In genomic region chr12:111460111-111460510, GRCh38 we compare ENCODE assay signal across 8 cellular contexts. TPM values are rescaled to one million over a fixed set of nuclear protein-coding genes. Genes with fewer than 3 reads are reported as not detected.
DNase-seq lines count a peak whose midpoint lies in the region; ATAC-seq and TF ChIP-seq lines count a peak whose summit lies in the region.
"Not testable (repeated sequence)": the region's sequence is repeated elsewhere in the genome, so short reads cannot be mapped to it uniquely, and the experiment has no call there.

No MANE protein-coding gene starts in this region.

- CTCF ChIA-PET in activated CD4-positive, alpha-beta memory T cell treated with anti-CD3 and anti-CD28 coated beads, Interleukin-2, amount 10 ng/mL, durations not matched to agents 7 days and 5 days (lab: Charles Lee): interaction anchor here (1.1 to 14.4 kb wide), 3 partner anchors 8 to 156 kb away, joined by 3 to 527 read pairs (median 22); partner anchors contain the start of gene SH2B3

- DNase-seq in HFFc6: not testable (repeated sequence)
- DNase-seq in activated CD4-positive, alpha-beta memory T cell treated with anti-CD3 and anti-CD28 coated beads, Interleukin-2, amount 10 ng/mL, durations not matched to agents 7 days and 5 days: peak; percentile 2
- peak; percentile 26 for DNase-seq in activated CD8-positive, alpha-beta memory T cell treated with anti-CD3 and anti-CD28 coated beads, Interleukin-2, amount 50 U/mL, for 48 hours
- peak; percentile 16 for DNase-seq in endodermal cell
- peak; percentile 19 for DNase-seq in cardiac septum (ENCODE audit: low spot score)
- DNase-seq in left lobe of liver (ENCODE audit: low spot score): peak; percentile 36
- peak; percentile 49 for DNase-seq in sigmoid colon
- peak; percentile 23 for DNase-seq in ureter (ENCODE audit: low spot score)

- H3K27me3 ChIP-seq in endodermal cell (ENCODE audit: control insufficient read depth, insufficient read depth, low read length, poor library complexity, severe bottlenecking); sigmoid colon: not testable (repeated sequence)

- H3K36me3 Mint-ChIP-seq in HFFc6 (ENCODE audit: low read depth) (peaks cover 21% of the 10 kb centered on the region), endodermal cell (ENCODE audit: low read depth) (peaks cover 47% of the 10 kb centered on the region)
- peaks cover 13% of the 10 kb centered on the region for H3K36me3 Mint-ChIP-seq in activated CD4-positive, alpha-beta memory T cell treated with anti-CD3 and anti-CD28 coated beads, Interleukin-2, amount 10 ng/mL, durations not matched to agents 7 days and 5 days (ENCODE audit: low read depth)

- H3K9ac ChIP-seq in endodermal cell (ENCODE audit: extremely low read depth, low read length, poor library complexity, severe bottlenecking): not testable (repeated sequence)

- H3K9me3 Mint-ChIP-seq in HFFc6; activated CD4-positive, alpha-beta memory T cell treated with anti-CD3 and anti-CD28 coated beads, Interleukin-2, amount 10 ng/mL, durations not matched to agents 7 days and 5 days; endodermal cell: not testable (repeated sequence)

- not testable (repeated sequence) for H3K9me3 ChIP-seq in endodermal cell (ENCODE audit: control insufficient read depth, low read length); sigmoid colon

- intact Hi-C loops in cardiac septum (cut with DNase I); sigmoid colon (cut with DNase I): not testable (repeated sequence)

- 92 to 96% methylated on average over 8 to 11 of the region's 11 CpGs for WGBS in endodermal cell (ENCODE audit: insufficient coverage in 1 of 2, insufficient read length in 1 of 2), 2 experiments
- WGBS in sigmoid colon, 2 donors: 98% methylated on average over 11 of the region's 11 CpGs

- H3K27ac Mint-ChIP-seq in HFFc6: 0 out of 2 replicates have a peak overlapping the region, but pooled peaks have one; percentile 43
- H3K27ac Mint-ChIP-seq in activated CD4-positive, alpha-beta memory T cell treated with anti-CD3 and anti-CD28 coated beads, Interleukin-2, amount 10 ng/mL, durations not matched to agents 7 days and 5 days; endodermal cell: not testable (repeated sequence)

- H3K4me1 ChIP-seq in endodermal cell (ENCODE audit: control insufficient read depth, insufficient read depth, low read length): not testable (repeated sequence)
- peaks cover 0 to 33% (median 18%) of the 10 kb centered on the region in 4 donors for H3K4me1 ChIP-seq in sigmoid colon

- not testable (repeated sequence) for TF ChIP-seq CTCF in HFFc6 (IDR thresholded peaks at IDR 0.05); endodermal cell (conservative IDR thresholded peaks at IDR 0.05); sigmoid colon (IDR thresholded peaks at IDR 0.05)

- not testable (repeated sequence) for ATAC-seq in left lobe of liver

- not testable (repeated sequence) for H3K4me3 ChIP-seq in endodermal cell (ENCODE audit: low read length); sigmoid colon

- not testable (repeated sequence) for H3K4me3 Mint-ChIP-seq in HFFc6; activated CD4-positive, alpha-beta memory T cell treated with anti-CD3 and anti-CD28 coated beads, Interleukin-2, amount 10 ng/mL, durations not matched to agents 7 days and 5 days; endodermal cell

- POLR2A ChIA-PET in activated CD4-positive, alpha-beta memory T cell treated with anti-CD3 and anti-CD28 coated beads, Interleukin-2, amount 10 ng/mL, durations not matched to agents 7 days and 5 days (lab: Charles Lee): interaction anchor here (1.7 kb wide), 1 partner anchor 14 kb away, joined by 4 read pairs; no protein-coding TSS in a partner anchor

- peaks cover 13% of the 10 kb centered on the region for H3K27me3 Mint-ChIP-seq in HFFc6 (ENCODE audit: insufficient read depth)
- not testable (repeated sequence) for H3K27me3 Mint-ChIP-seq in activated CD4-positive, alpha-beta memory T cell treated with anti-CD3 and anti-CD28 coated beads, Interleukin-2, amount 10 ng/mL, durations not matched to agents 7 days and 5 days; endodermal cell (ENCODE audit: insufficient read depth)

- H3K36me3 ChIP-seq in endodermal cell (ENCODE audit: control insufficient read depth, insufficient read depth, low read length) (peaks cover 55% of the 10 kb centered on the region), sigmoid colon (peaks cover 12 to 58% (median 21%) of the 10 kb centered on the region in 4 donors)

- not testable (repeated sequence) for H3K27ac ChIP-seq in endodermal cell (ENCODE audit: low read depth, low read length); sigmoid colon

- TF ChIP-seq EP300 in sigmoid colon (IDR thresholded peaks at IDR 0.05): not testable (repeated sequence)

- H3K4me1 Mint-ChIP-seq in HFFc6 (ENCODE audit: low read depth): peaks cover 66% of the 10 kb centered on the region
- not testable (repeated sequence) for H3K4me1 Mint-ChIP-seq in activated CD4-positive, alpha-beta memory T cell treated with anti-CD3 and anti-CD28 coated beads, Interleukin-2, amount 10 ng/mL, durations not matched to agents 7 days and 5 days; endodermal cell

- TF ChIP-seq POLR2A in sigmoid colon (IDR thresholded peaks at IDR 0.05): not testable (repeated sequence)

RNA-seq across cellular contexts. Expression of gene SH2B3, which starts 54.4 kb away (rescaled TPM):
- total RNA-seq in HFFc6 (2021; fragmentation: NEBNext Ultra II Directional; extraction: Animal tissue kit (Norgen Biotek cat#: 25700)): 10 to 100 TPM; 54.0 to 80.3 (median 69.8) TPM
- 10 to 100 TPM; 18.8 to 20.2 TPM for total RNA-seq in activated CD4-positive, alpha-beta memory T cell treated with anti-CD3 and anti-CD28 coated beads, Interleukin-2, amount 10 ng/mL, durations not matched to agents 7 days and 5 days
- total RNA-seq in endodermal cell (1 to 10 TPM; 6.8 to 6.9 TPM), cardiac septum (33.7 TPM), left lobe of liver (11.7 TPM), sigmoid colon (10 to 100 TPM; 13.2 to 32.5 (median 14.9) TPM), ureter (20.4 TPM)
- 6.2 TPM for polyA plus RNA-seq in endodermal cell (2013, experiment 1 of 2)
- polyA plus RNA-seq in endodermal cell (2013, experiment 2 of 2): 5.0 TPM
- 10 to 100 TPM; 10.4 to 14.1 (median 12.0) TPM for polyA plus RNA-seq in sigmoid colon
